ENCODE assay signal across 23 cellular contexts in the genomic region with DNA sequence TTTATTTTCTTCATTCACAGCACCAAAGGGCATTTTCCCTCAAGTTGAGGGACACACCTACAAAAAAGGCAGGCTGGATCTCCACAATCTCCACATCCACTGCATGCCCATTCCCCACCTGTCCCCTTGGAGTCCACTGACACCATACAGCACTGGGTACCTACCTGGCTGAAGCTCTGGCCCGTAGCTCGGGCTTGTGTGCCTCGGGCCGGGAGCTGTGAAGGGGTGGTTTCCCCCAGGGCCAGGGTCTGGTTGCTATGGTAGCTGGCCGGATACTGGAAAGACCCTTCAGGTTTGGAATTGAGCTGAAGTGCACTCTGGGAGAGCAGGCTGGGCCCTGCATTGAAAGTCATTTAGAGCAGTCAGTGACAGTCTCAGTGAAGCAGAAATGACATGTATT.
"Had no signal": no experiment of that assay in that cellular context is flagged by ENCODE, and none has a peak within 500 bp of the region (broad histone marks: within the 10 kb centered on the region; RNA-seq: fewer than 3 reads in every experiment).

No MANE protein-coding gene starts in this region.

- DNase-seq: activated CD4-positive, alpha-beta T cell treated with anti-CD3 and anti-CD28 coated beads, Interleukin-2, amount 10 ng/mL, durations not matched to agents 7 days and 5 days; activated CD4-positive, alpha-beta T cell treated with anti-CD3 and anti-CD28 coated beads, Interleukin-2, amount 50 U/mL, for 48 hours; activated CD8-positive, alpha-beta T cell treated with anti-CD3 and anti-CD28 coated beads, Interleukin-2, amount 10 ng/mL, durations not matched to agents 7 days and 5 days; activated gamma-delta T cell; activated naive CD4-positive, alpha-beta T cell treated with Interleukin-2 at 50 U/mL for 16 hours; activated naive CD8-positive, alpha-beta T cell treated with anti-CD3 and anti-CD28 coated beads, Interleukin-2, amount 10 ng/mL, durations not matched to agents 7 days and 5 days; activated T-cell treated with anti-CD3 and anti-CD28 coated beads, Interleukin-2, amount 50 U/mL, for 24 hours; amygdala; Karpas-422; KBM-7; NCI-H1105; NCI-H1417 treated with DMSO at 0.1 percent for 48 hours; NCI-H187 treated with DMSO at 0.1 percent for 48 hours; NCI-H2081; NCI-H2171; NCI-H226; NCI-H524 treated with DMSO at 0.1 percent for 48 hours; NCI-H774; SHP77; SJCRH30; T1000; WERI-Rb-1 had no signal

- ATAC-seq: activated CD8-positive, alpha-beta T cell treated with anti-CD3 and anti-CD28 coated beads, Interleukin-2, amount 10 ng/mL, durations not matched to agents 7 days and 5 days; Panc1 had no signal
